In the genomic region with DNA sequence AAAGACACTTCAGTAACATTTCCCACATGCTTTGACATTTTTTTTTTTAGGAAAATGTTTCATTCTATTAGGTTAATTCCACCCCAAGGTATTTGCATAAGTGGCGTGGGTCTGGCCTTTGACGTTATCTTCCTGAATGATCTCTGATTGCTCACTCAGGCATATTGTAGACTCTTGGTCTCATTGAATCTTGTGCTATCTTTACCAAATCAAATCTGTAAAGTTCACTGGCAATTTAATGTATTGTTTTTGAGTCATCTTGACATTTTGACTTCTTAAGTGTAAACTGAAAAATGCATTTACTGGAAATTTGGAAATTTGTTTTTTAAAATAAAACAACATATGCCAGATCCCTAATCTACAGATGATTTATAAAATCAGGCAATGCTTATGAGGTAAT, we compare ENCODE assay signal across 8 cellular contexts. TPM values are rescaled to one million over a fixed set of nuclear protein-coding genes. Genes with fewer than 3 reads are reported as not detected.
"Had no signal": no experiment of that assay in that cellular context is flagged by ENCODE, and none has a peak within 500 bp of the region (broad histone marks: within the 10 kb centered on the region; RNA-seq: fewer than 3 reads in every experiment).

No MANE protein-coding gene starts in this region.

- H2AFZ ChIP-seq: GM23338 had no signal

- H3K4me2 ChIP-seq: GM23338 had no signal

- H3K4me3 ChIP-seq: GM23338 had no signal

- DNase-seq: H9, HFFc6, KBM-7 had no signal

- H3K27ac ChIP-seq: HL-60 had no signal

RNA-seq across cellular contexts. Expression of a gene that starts 16.0 kb away (rescaled TPM):
- polyA plus RNA-seq: GM23338, H1, HepG2, IgD-negative memory B cell had no signal

RNA-seq across cellular contexts. Expression of a gene that starts 36.9 kb away (rescaled TPM):
- polyA plus RNA-seq: HepG2, IgD-negative memory B cell had no signal
